Comparison of ENCODE assay signal across 10 cellular contexts in genomic region chr10:58322072-58322834, GRCh38. TPM values are rescaled to one million over a fixed set of nuclear protein-coding genes. Genes with fewer than 3 reads are reported as not detected.
A peak's percentile ranks its signal among the peaks of the same experiment; 100 is the strongest.
DNase-seq lines count a peak whose midpoint lies in the region; ATAC-seq, FAIRE-seq and TF ChIP-seq lines count a peak whose summit lies in the region.
"Had no signal": no experiment of that assay in that cellular context is flagged by ENCODE, and none has a peak within 500 bp of the region (broad histone marks: within the 10 kb centered on the region; RNA-seq: fewer than 3 reads in every experiment).

No MANE protein-coding gene starts in this region.

- H3K36me3 Mint-ChIP-seq in astrocyte (ENCODE audit: low read depth, unreplicated experiment): no peaks in the 10 kb centered on the region
- H3K36me3 Mint-ChIP-seq: T-cell had no signal

- no peak overlapping the region for H2AFZ ChIP-seq in astrocyte (ENCODE audit: low read depth, low read length)

- no peaks in the 10 kb centered on the region for H3K36me3 ChIP-seq in astrocyte (ENCODE audit: insufficient read depth, low read length)
- H3K36me3 ChIP-seq in MG63: no peaks in the 10 kb centered on the region
- H3K36me3 ChIP-seq: heart left ventricle had no signal

- no peaks in the 10 kb centered on the region for H3K79me2 ChIP-seq in astrocyte (ENCODE audit: insufficient read depth, low read length)

- no peak overlapping the region for H3K4me3 ChIP-seq in astrocyte (ENCODE audit: insufficient read depth, low read depth, low read length)
- H3K4me3 ChIP-seq in MG63: no peak overlapping the region
- H3K4me3 ChIP-seq: heart left ventricle had no signal

- H3K27ac ChIP-seq in astrocyte (ENCODE audit: low read depth, low read length): no peak overlapping the region

- in situ Hi-C loops in GM13977 (cut with MboI; ENCODE audit: low pct_unique_long_range_greater_than_20kb, low sequenced_read_pairs, unreplicated experiment): no loop called here

- H3K4me1 ChIP-seq in astrocyte (ENCODE audit: insufficient read depth, low read length): no peaks in the 10 kb centered on the region

- ATAC-seq in stimulated activated naive CD8-positive, alpha-beta T cell treated with anti-CD3 and anti-CD28 coated beads, Interleukin-15, amount 100 ng/mL, for 72 hours: peak; percentile 80
- ATAC-seq in stimulated activated naive CD8-positive, alpha-beta T cell treated with anti-CD3 and anti-CD28 coated beads, Interleukin-15, Interleukin-2, amounts not matched to agents 100 U/mL and 50 U/mL, for 24 hours: no peak
- ATAC-seq in HG03442 (IDR thresholded peaks at IDR 0.05; ENCODE audit: unreplicated experiment): peak; percentile 89

- H3K4me3 Mint-ChIP-seq in stimulated activated naive CD8-positive, alpha-beta T cell treated with anti-CD3 and anti-CD28 coated beads, Interleukin-15, amount 100 ng/mL, for 72 hours: peak overlapping the region in 1 of 2 donors; percentile 1
- no peak overlapping the region for H3K4me3 Mint-ChIP-seq in astrocyte (ENCODE audit: unreplicated experiment)
- H3K4me3 Mint-ChIP-seq: T-cell had no signal

- no peak for FAIRE-seq in astrocyte (lab: Jason Lieb, UNC)

- H3K27me3 Mint-ChIP-seq in stimulated activated naive CD8-positive, alpha-beta T cell treated with anti-CD3 and anti-CD28 coated beads, Interleukin-15, amount 100 ng/mL, for 72 hours: peaks cover 6% of the 10 kb centered on the region
- peaks cover 2% of the 10 kb centered on the region for H3K27me3 Mint-ChIP-seq in astrocyte (ENCODE audit: low read depth, unreplicated experiment)

- no peak overlapping the region for H3K4me2 ChIP-seq in astrocyte (ENCODE audit: low read length)

- no peaks in the 10 kb centered on the region for H3K9me3 ChIP-seq in astrocyte (ENCODE audit: insufficient read depth, low read depth, low read length)
- no peaks in the 10 kb centered on the region for H3K9me3 ChIP-seq in MG63
- H3K9me3 ChIP-seq: heart left ventricle had no signal

- no peak overlapping the region for H3K27ac Mint-ChIP-seq in stimulated activated naive CD8-positive, alpha-beta T cell treated with anti-CD3 and anti-CD28 coated beads, Interleukin-15, amount 100 ng/mL, for 72 hours
- H3K27ac Mint-ChIP-seq in astrocyte (ENCODE audit: unreplicated experiment): no peak overlapping the region

- TF ChIP-seq CTCF in astrocyte (IDR thresholded peaks at IDR 0.05; ENCODE audit: insufficient read depth, low read depth, low read length) (no peak), GM13977 (IDR thresholded peaks at IDR 0.05; ENCODE audit: extremely low read depth, insufficient read depth, missing control alignments) (no peak)

- H3K27me3 ChIP-seq in astrocyte (ENCODE audit: insufficient read depth, low read length): no peaks in the 10 kb centered on the region
- no peaks in the 10 kb centered on the region for H3K27me3 ChIP-seq in MG63
- H3K27me3 ChIP-seq: heart left ventricle had no signal

- DNase-seq in stimulated activated naive CD8-positive, alpha-beta T cell treated with anti-CD3 and anti-CD28 coated beads, Interleukin-15, amount 100 ng/mL, for 72 hours: peak in 1 of 2 donors; percentile 15
- no peak for DNase-seq in stimulated activated naive CD8-positive, alpha-beta T cell treated with anti-CD3 and anti-CD28 coated beads, Interleukin-15, Interleukin-2, amounts not matched to agents 100 U/mL and 50 U/mL, for 24 hours
- DNase-seq in astrocyte (ENCODE audit: low read depth): peak; percentile 3
- no peak for DNase-seq in MG63
- no peak for DNase-seq in AG20443 (ENCODE audit: low spot score)
- DNase-seq in NCI-H1417 (lab: John Stamatoyannopoulos, UW): no peak
- DNase-seq in GM13977 (ENCODE audit: low spot score): no peak
- DNase-seq: heart left ventricle had no signal

- H3K9ac ChIP-seq in astrocyte (ENCODE audit: low read length): no peak overlapping the region

- peaks cover 12% of the 10 kb centered on the region for H3K4me1 Mint-ChIP-seq in stimulated activated naive CD8-positive, alpha-beta T cell treated with anti-CD3 and anti-CD28 coated beads, Interleukin-15, amount 100 ng/mL, for 72 hours
- H3K4me1 Mint-ChIP-seq in astrocyte (ENCODE audit: low read depth, unreplicated experiment): peaks cover 5% of the 10 kb centered on the region

- H4K20me1 ChIP-seq in astrocyte (ENCODE audit: insufficient read depth, low read length): no peaks in the 10 kb centered on the region

- no peaks in the 10 kb centered on the region for H3K9me3 Mint-ChIP-seq in stimulated activated naive CD8-positive, alpha-beta T cell treated with anti-CD3 and anti-CD28 coated beads, Interleukin-15, amount 100 ng/mL, for 72 hours
- no peaks in the 10 kb centered on the region for H3K9me3 Mint-ChIP-seq in astrocyte (ENCODE audit: unreplicated experiment)
- H3K9me3 Mint-ChIP-seq: T-cell had no signal

RNA-seq across cellular contexts. Expression of gene UBE2D1, which starts 12.6 kb away (rescaled TPM):
- total RNA-seq in astrocyte: 18.4 and 22.1 TPM in 2 replicates
- total RNA-seq in MG63 (2014; rRNA removed; shearing (Covaris generic); ENCODE audit: low replicate concordance): 10.4 and 23.6 TPM in 2 replicates

RNA-seq across cellular contexts. Expression of gene CISD1, which starts 53.3 kb away (rescaled TPM):
- total RNA-seq in astrocyte: 32.2 and 36.3 TPM in 2 replicates
- total RNA-seq in MG63 (2014; rRNA removed; shearing (Covaris generic); ENCODE audit: low replicate concordance): 56.9 and 77.5 TPM in 2 replicates

RNA-seq across cellular contexts. Expression of gene IPMK, which starts 54.6 kb away (rescaled TPM):
- total RNA-seq in astrocyte: 5.6 and 6.8 TPM in 2 replicates
- total RNA-seq in MG63 (2014; rRNA removed; shearing (Covaris generic); ENCODE audit: low replicate concordance): 2.0 and 3.6 TPM in 2 replicates
